Comparison of ENCODE assay signal across 1 cellular context in genomic region chr22:20314741-20315336, GRCh38. TPM values are rescaled to one million over a fixed set of nuclear protein-coding genes. Genes with fewer than 3 reads are reported as not detected.
"Had no signal": no experiment of that assay in that cellular context is flagged by ENCODE, and none has a peak within 500 bp of the region (broad histone marks: within the 10 kb centered on the region; RNA-seq: fewer than 3 reads in every experiment).

No MANE protein-coding gene starts in this region.

RNA-seq across cellular contexts. Expression of gene RTN4R, which starts 46.7 kb away (rescaled TPM):
- total RNA-seq: activated B cell treated with CpG ODN at 0.5 μM for 24 hours had no signal
